8 cellular contexts compared by ENCODE assay signal in the genomic region with DNA sequence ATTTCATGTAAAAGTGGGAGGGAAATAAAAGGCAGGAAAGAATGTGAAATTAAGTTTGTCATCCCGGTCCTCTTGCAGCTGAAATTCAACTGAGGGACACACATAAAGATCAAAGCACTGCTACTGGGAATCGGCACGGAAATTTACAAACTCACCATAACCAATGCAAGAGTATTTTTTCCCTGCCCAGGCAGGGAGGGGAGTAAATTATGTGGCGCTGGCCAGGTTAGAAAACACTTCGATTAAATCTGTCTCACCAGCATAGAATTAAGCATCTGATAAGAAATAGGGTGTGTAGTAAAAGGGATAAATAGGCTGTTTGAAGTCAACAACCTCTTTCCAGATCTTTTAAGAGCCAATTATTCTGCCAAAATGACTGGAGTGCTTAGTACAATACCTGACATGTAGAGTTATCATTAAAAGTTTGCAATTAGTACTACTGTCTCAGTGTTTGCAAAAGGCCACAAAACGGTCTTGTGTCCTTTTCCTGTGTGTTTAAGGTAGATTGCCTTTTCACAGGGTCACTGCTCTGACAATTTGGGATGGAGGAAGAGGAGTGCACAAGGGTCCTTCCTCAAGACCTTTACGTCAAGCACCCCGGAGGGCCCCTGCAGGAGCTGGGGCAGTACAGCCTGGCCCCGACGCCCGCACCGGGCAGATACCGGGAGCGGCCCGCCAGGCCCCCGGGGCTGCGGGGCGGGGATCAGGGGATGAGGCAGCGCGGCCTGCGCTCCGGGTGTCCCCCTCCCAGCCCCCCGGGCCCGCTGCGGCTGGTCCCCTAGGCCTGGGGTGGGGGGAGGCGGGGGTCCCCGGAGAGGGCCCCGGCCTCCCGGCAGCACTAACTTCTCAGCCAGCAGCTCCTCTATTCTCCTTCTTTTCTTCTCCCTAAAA. TPM values are rescaled to one million over a fixed set of nuclear protein-coding genes. Genes with fewer than 3 reads are reported as not detected.
A peak's percentile ranks its signal among the peaks of the same experiment; 100 is the strongest.
DNase-seq lines count a peak whose midpoint lies in the region; ATAC-seq and TF ChIP-seq lines count a peak whose summit lies in the region.

No MANE protein-coding gene starts in this region.

- H3K36me3 Mint-ChIP-seq in T-cell (peaks cover 3% of the 10 kb centered on the region), nephron (ENCODE audit: low read depth) (peaks cover 8% of the 10 kb centered on the region)

- H3K36me3 ChIP-seq in HEK293 (ENCODE audit: control insufficient read depth in 2 of 2, insufficient read depth in 1 of 2, low read length in 2 of 2) (peaks cover 4 to 8% of the 10 kb centered on the region in 2 experiments; a peak in 2 of 3 replicates), esophagus (ENCODE audit: control insufficient read depth in 2 of 2, insufficient read depth in 2 of 2, low read length in 1 of 2) (no peaks in the 10 kb centered on the region)

- H3K27me3 Mint-ChIP-seq in T-cell, result no peaks in the 10 kb centered on the region
- no peaks in the 10 kb centered on the region for H3K27me3 Mint-ChIP-seq in nephron (ENCODE audit: low read depth)

- ATAC-seq in T-cell (replicated peaks in 1 of 4) (peak in 3 of 4 experiments; percentile 12 to 24 (median 19)), HG02610 (IDR thresholded peaks at IDR 0.05; ENCODE audit: unreplicated experiment) (no peak)

- H3K4me1 Mint-ChIP-seq in T-cell (peaks cover 66 to 71% (median 69%) of the 10 kb centered on the region in 3 donors), nephron (peaks cover 60% of the 10 kb centered on the region)

- H3K4me1 ChIP-seq in HEK293 (ENCODE audit: control insufficient read depth, insufficient read depth, low read length) (peaks cover 7% of the 10 kb centered on the region), esophagus (ENCODE audit: control insufficient read depth in 2 of 2, insufficient read depth in 2 of 2, low read length in 1 of 2) (no peaks in the 10 kb centered on the region)

- no peaks in the 10 kb centered on the region for H3K9me3 Mint-ChIP-seq in T-cell
- no peaks in the 10 kb centered on the region for H3K9me3 Mint-ChIP-seq in nephron

- peak overlapping the region; percentile 41 to 85 for H3K27ac Mint-ChIP-seq in T-cell
- peak overlapping the region; percentile 73 to 86 (median 83) for H3K27ac Mint-ChIP-seq in nephron

- no peaks in the 10 kb centered on the region for H3K9me3 ChIP-seq in HEK293 (ENCODE audit: control insufficient read depth, insufficient read depth, low read depth, low read length)
- no peaks in the 10 kb centered on the region for H3K9me3 ChIP-seq in esophagus (ENCODE audit: control insufficient read depth in 2 of 2, insufficient read depth in 1 of 2, low read depth in 1 of 2, low read length in 1 of 2)

- WGBS in esophagus, 2 donors, result 2% methylated on average over 18 to 29 of the region's 29 CpGs

- peak overlapping the region; percentile 58; the same call in 1 of the 2 replicates for H3K27ac ChIP-seq in HEK293 (ENCODE audit: extremely low read depth, low read depth, low read length)
- peak overlapping the region; percentile 50 to 74 for H3K27ac ChIP-seq in esophagus (ENCODE audit: low read depth in 2 of 2, low read length in 1 of 2)

- POLR2A ChIA-PET in HEK293 (lab: Yijun Ruan, JAX) (interaction anchor here (1.5 kb wide), 1 partner anchor 27 kb away, joined by 3 read pairs; a partner anchor contains a TSS), T-cell (lab: Charles Lee) (interaction anchor here (0.6 to 1.9 kb wide), 2 partner anchors 12 to 47 kb away, joined by 3 to 12 read pairs; no protein-coding TSS in a partner anchor)

- TF ChIP-seq CTCF in HEK293 (tag by site-specific recombination; IDR thresholded peaks at IDR 0.05) (no peak), nephron (IDR thresholded peaks at IDR 0.05; ENCODE audit: unreplicated experiment in 3 of 3) (no peak)

- DNase-seq in EH (ENCODE audit: low read depth) (peak; percentile 25), T-cell (peak in 1 of 34 experiments; percentile 17), midbrain (lab: John Stamatoyannopoulos, UW) (no peak), putamen (ENCODE audit: low spot score) (no peak)

- H3K4me3 ChIP-seq in HEK293 (ENCODE audit: low read depth, low read length) (peak overlapping the region; percentile 68), esophagus (ENCODE audit: low read depth in 1 of 2, low read length in 2 of 2) (peak overlapping the region; percentile 81)

- CTCF ChIA-PET in HEK293 (lab: Yijun Ruan, JAX), result no interaction called here
- CTCF ChIA-PET in T-cell (lab: Charles Lee), result interaction anchor here in 1 of 2 donors (0.6 kb wide), 1 partner anchor 15 kb away, joined by 4 read pairs; no protein-coding TSS in a partner anchor

- no peaks in the 10 kb centered on the region for H3K27me3 ChIP-seq in esophagus (ENCODE audit: control insufficient read depth in 1 of 2, insufficient read depth in 2 of 2, low read length in 2 of 2)

- H3K4me3 Mint-ChIP-seq in T-cell (peak overlapping the region; percentile 83 to 90 (median 84)), nephron (peak overlapping the region; percentile 85 to 93 (median 88))

TF ChIP-seq in HEK293, 187 proteins besides CTCF, POLR2A, EP300 and RAD21 (continues in another document):
- TF ChIP-seq ZNF529 (tag by site-specific recombination; IDR thresholded peaks at IDR 0.05; ENCODE audit: insufficient replicate concordance), result no peak
- TF ChIP-seq REPIN1 (tag by site-specific recombination; IDR thresholded peaks at IDR 0.05; ENCODE audit: low read depth), result no peak
- TF ChIP-seq ZBTB8A (tag by site-specific recombination; IDR thresholded peaks at IDR 0.05), result no peak
- no peak for TF ChIP-seq ZNF16 (tag by site-specific recombination; IDR thresholded peaks at IDR 0.05; ENCODE audit: low read depth)
- no peak for TF ChIP-seq ZNF514 (tag by site-specific recombination; IDR thresholded peaks at IDR 0.05)
- TF ChIP-seq, protein P1, sequence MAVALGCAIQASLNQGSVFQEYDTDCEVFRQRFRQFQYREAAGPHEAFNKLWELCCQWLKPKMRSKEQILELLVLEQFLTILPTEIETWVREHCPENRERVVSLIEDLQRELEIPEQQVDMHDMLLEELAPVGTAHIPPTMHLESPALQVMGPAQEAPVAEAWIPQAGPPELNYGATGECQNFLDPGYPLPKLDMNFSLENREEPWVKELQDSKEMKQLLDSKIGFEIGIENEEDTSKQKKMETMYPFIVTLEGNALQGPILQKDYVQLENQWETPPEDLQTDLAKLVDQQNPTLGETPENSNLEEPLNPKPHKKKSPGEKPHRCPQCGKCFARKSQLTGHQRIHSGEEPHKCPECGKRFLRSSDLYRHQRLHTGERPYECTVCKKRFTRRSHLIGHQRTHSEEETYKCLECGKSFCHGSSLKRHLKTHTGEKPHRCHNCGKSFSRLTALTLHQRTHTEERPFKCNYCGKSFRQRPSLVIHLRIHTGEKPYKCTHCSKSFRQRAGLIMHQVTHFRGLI (tag by site-specific recombination; IDR thresholded peaks at IDR 0.05), result peak; percentile 90
- TF ChIP-seq ZNF664 (tag by site-specific recombination; IDR thresholded peaks at IDR 0.05), result no peak
- no peak for TF ChIP-seq YY2 (tag by site-specific recombination; IDR thresholded peaks at IDR 0.05)
- TF ChIP-seq ZFP41 (tag by site-specific recombination; IDR thresholded peaks at IDR 0.05; ENCODE audit: borderline replicate concordance), result no peak
- no peak for TF ChIP-seq ZNF792 (tag by site-specific recombination; IDR thresholded peaks at IDR 0.05)
- no peak for TF ChIP-seq ZNF214 (tag by site-specific recombination; IDR thresholded peaks at IDR 0.05; ENCODE audit: borderline replicate concordance)
- TF ChIP-seq ZBTB7A (tag by site-specific recombination; IDR thresholded peaks at IDR 0.05; ENCODE audit: low read depth), result no peak
- TF ChIP-seq SP7 (tag by site-specific recombination; IDR thresholded peaks at IDR 0.05), result no peak
- TF ChIP-seq MEIS1 (CRISPR knock-in tag; IDR thresholded peaks at IDR 0.05; ENCODE audit: borderline replicate concordance), result no peak
- no peak for TF ChIP-seq ZBTB17 (tag by site-specific recombination; IDR thresholded peaks at IDR 0.05)
- 0 out of 2 replicates have a peak, but pooled peaks have one; percentile 23 for TF ChIP-seq TCF7L2 (IDR thresholded peaks at IDR 0.05; ENCODE audit: borderline replicate concordance, low read depth, low read length)
- TF ChIP-seq GFI1B (tag by site-specific recombination; IDR thresholded peaks at IDR 0.05), result no peak
- no peak for TF ChIP-seq MYNN (tag by site-specific recombination; IDR thresholded peaks at IDR 0.05; ENCODE audit: borderline replicate concordance)
- no peak for TF ChIP-seq ZSCAN30 (tag by site-specific recombination; IDR thresholded peaks at IDR 0.05)
- no peak for TF ChIP-seq KLF1 (tag by site-specific recombination; IDR thresholded peaks at IDR 0.05)
- TF ChIP-seq ZNF530 (tag by site-specific recombination; IDR thresholded peaks at IDR 0.05; ENCODE audit: low read depth), result no peak
- TF ChIP-seq, protein P2, sequence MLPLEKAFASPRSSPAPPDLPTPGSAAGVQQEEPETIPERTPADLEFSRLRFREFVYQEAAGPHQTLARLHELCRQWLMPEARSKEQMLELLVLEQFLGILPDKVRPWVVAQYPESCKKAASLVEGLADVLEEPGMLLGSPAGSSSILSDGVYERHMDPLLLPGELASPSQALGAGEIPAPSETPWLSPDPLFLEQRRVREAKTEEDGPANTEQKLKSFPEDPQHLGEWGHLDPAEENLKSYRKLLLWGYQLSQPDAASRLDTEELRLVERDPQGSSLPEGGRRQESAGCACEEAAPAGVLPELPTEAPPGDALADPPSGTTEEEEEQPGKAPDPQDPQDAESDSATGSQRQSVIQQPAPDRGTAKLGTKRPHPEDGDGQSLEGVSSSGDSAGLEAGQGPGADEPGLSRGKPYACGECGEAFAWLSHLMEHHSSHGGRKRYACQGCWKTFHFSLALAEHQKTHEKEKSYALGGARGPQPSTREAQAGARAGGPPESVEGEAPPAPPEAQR (tag by site-specific recombination; IDR thresholded peaks at IDR 0.05), result no peak

RNA-seq across cellular contexts. Expression of a gene that starts 0.7 kb away (rescaled TPM):
- 10 to 100 TPM; 62.7 to 83.1 (median 73.2) TPM for total RNA-seq in T-cell
- polyA plus RNA-seq in esophagus, result 10 to 100 TPM; 30.7 to 34.9 TPM

RNA-seq across cellular contexts. Expression of a gene that starts 5.2 kb away (rescaled TPM):
- 100 to 1,000 TPM; 106 to 135 (median 127) TPM for total RNA-seq in T-cell
- 10 to 100 TPM; 46.9 to 59.0 TPM for polyA plus RNA-seq in esophagus

RNA-seq across cellular contexts. Expression of a gene that starts 27.4 kb away (rescaled TPM):
- total RNA-seq in T-cell, result 10 to 100 TPM; 39.9 to 80.4 (median 46.1) TPM
- polyA plus RNA-seq in esophagus, result 1 to 10 TPM; 6.9 to 7.6 TPM

RNA-seq across cellular contexts. Expression of a gene that starts 42.9 kb away (rescaled TPM):
- not detected for total RNA-seq in T-cell
- under 1 TPM; 0.06 to 0.19 TPM for polyA plus RNA-seq in esophagus
